Comparison of ENCODE assay signal across 9 cellular contexts in the genomic region with DNA sequence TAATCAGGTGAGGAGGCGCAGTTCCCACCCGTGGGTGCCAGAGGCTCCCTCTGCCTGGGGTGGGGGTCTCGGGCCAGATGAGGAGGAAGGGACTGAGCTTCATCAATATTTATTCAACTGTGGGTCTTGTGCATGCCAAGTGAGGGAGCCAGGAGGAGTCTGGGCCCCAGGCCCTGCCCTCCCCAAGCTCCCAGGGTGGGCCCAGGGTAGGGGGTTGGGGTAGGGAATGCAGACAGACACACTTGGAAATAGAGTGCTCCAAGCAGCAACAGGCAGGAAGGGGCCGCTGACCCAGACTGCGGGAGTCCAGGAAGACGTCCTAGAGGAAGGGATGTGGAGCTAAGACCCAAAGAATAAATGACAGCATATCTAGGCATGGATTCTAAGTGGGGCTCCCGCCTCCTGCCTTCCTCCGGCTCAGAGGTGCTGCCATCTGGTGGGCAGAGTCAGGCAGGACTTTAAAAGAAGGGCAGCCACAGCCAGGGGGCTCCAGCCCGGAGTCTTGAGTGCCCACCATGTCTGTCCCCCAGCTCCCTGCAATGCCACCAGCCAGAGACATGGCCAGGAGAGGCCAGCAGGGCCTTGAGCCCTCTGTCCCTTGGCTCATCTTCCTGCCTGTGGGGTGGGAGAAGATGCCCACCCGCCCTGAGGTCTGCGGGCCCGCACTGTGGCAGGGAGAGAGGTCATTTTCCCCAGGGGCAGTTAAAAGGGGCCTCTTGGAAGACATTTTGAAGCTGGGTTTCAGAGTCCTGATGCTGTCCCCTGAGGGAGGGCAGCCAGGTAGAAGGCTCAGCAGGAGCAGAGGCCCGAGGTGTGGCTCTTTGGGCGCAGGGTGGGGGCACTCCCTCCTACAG.
DNase-seq lines count a peak whose midpoint lies in the region; ATAC-seq and TF ChIP-seq lines count a peak whose summit lies in the region.
"Had no signal": no experiment of that assay in that cellular context is flagged by ENCODE, and none has a peak within 500 bp of the region (broad histone marks: within the 10 kb centered on the region; RNA-seq: fewer than 3 reads in every experiment).

No MANE protein-coding gene starts in this region.

- no peak overlapping the region for H3K27ac Mint-ChIP-seq in CD14-positive monocyte

- H4K20me1 ChIP-seq in PC-9 (ENCODE audit: insufficient read depth): no peaks in the 10 kb centered on the region

- no peaks in the 10 kb centered on the region for H3K4me1 ChIP-seq in PC-9 (replicated peaks; ENCODE audit: insufficient read depth)

- CTCF ChIA-PET in PC-9 (lab: Charles Lee): interaction anchor here (0.6 to 1.2 kb wide), 3 partner anchors 16 to 386 kb away, joined by 3 to 5 read pairs (median 5); no protein-coding TSS in a partner anchor

- H3K27me3 ChIP-seq in PC-9 (ENCODE audit: insufficient read depth, low read depth): no peaks in the 10 kb centered on the region

- ATAC-seq in sciatic nerve: peak; percentile 24
- no peak for ATAC-seq in HG03139 (IDR thresholded peaks at IDR 0.05; ENCODE audit: unreplicated experiment)
- ATAC-seq in HG02759 (IDR thresholded peaks at IDR 0.05; ENCODE audit: unreplicated experiment): no peak

- H3K4me2 ChIP-seq in PC-9: no peak overlapping the region

- intact Hi-C loops in CD14-positive monocyte (cut with micrococcal nuclease): loop anchor here (5.0 kb wide), 2 partner anchors 277 to 362 kb away; no protein-coding TSS in a partner anchor
- intact Hi-C loops in PC-9 (cut with micrococcal nuclease; ENCODE audit: unreplicated experiment): loop anchor here (1.0 kb wide), 2 partner anchors 362 to 405 kb away; no protein-coding TSS in a partner anchor
- intact Hi-C loops in head of caudate nucleus (cut with DNase I): loop anchor here (10.0 kb wide), 1 partner anchor 144 kb away; no protein-coding TSS in a partner anchor
- intact Hi-C loops in sciatic nerve (cut with DNase I): no loop called here

- H3F3A ChIP-seq in PC-9 (ENCODE audit: insufficient read depth, low read depth): no peaks in the 10 kb centered on the region

- peaks cover 2% of the 10 kb centered on the region; the same call in 1 of the 2 replicates for H3K9me3 ChIP-seq in PC-9 (ENCODE audit: insufficient read depth, low read depth)

- POLR2A ChIA-PET in PC-9 (lab: Charles Lee; ENCODE audit: unreplicated experiment): interaction anchor here (0.6 kb wide), 1 partner anchor 176 kb away, joined by 5 read pairs; no protein-coding TSS in a partner anchor

- no peak overlapping the region for H2AFZ ChIP-seq in PC-9

- H3K4me1 Mint-ChIP-seq in CD14-positive monocyte: no peaks in the 10 kb centered on the region
- H3K4me1 Mint-ChIP-seq: IgD-negative memory B cell had no signal

- BruUV-seq in PC-9 (replicated peaks; lab: Mats Ljungman, UMichigan): no TSS peak

- TF ChIP-seq CTCF in CD14-positive monocyte (IDR thresholded peaks at IDR 0.05) (peak; percentile 96), PC-9 (conservative IDR thresholded peaks at IDR 0.05) (peak; percentile 82)

- H3K9me2 ChIP-seq in PC-9 (ENCODE audit: insufficient read depth): no peaks in the 10 kb centered on the region

- H3K27ac ChIP-seq in PC-9: no peak overlapping the region

- no peaks in the 10 kb centered on the region for H3K36me3 ChIP-seq in PC-9 (ENCODE audit: low read depth)

- no peaks in the 10 kb centered on the region for H3K36me3 Mint-ChIP-seq in CD14-positive monocyte
- H3K36me3 Mint-ChIP-seq: IgD-negative memory B cell had no signal

- peaks cover 0 to 4% (median 2%) of the 10 kb centered on the region in 3 donors for H3K27me3 Mint-ChIP-seq in CD14-positive monocyte (ENCODE audit: low read depth in 3 of 3)

- peaks cover 3 to 11% (median 8%) of the 10 kb centered on the region in 7 donors for H3K9me3 Mint-ChIP-seq in CD14-positive monocyte

- DNase-seq in CD14-positive monocyte (ENCODE audit: low spot score) (peak; percentile 67), HCEC 1CT (peak; percentile 42), PC-9 (peak in 1 of 2 experiments; percentile 51), head of caudate nucleus (peak; percentile 16 to 82 (median 60)), sciatic nerve (ENCODE audit: low spot score) (peak; percentile 67)
- DNase-seq in activated naive CD4-positive, alpha-beta T cell treated with anti-CD3 and anti-CD28 coated beads, Interleukin-2, amount 50 U/mL, for 16 hours: peak; percentile 56

- no peak overlapping the region for H3K4me3 ChIP-seq in PC-9

- H3K79me2 ChIP-seq in PC-9 (ENCODE audit: low read depth): no peaks in the 10 kb centered on the region

- no peak overlapping the region for H3K4me3 Mint-ChIP-seq in CD14-positive monocyte
